In genomic region chr10:79180619-79181221, GRCh38 we compare ENCODE assay signal across 1 cellular context.
TF ChIP-seq lines count a peak whose summit lies in the region.

No MANE protein-coding gene starts in this region.

TF ChIP-seq in WTC11, 78 proteins besides CTCF, POLR2A, EP300 and RAD21 (continued from another document):
- TF ChIP-seq CDX4 (CRISPR knock-in tag; IDR thresholded peaks at IDR 0.05; ENCODE audit: borderline replicate concordance) (no peak), ATF2 (CRISPR knock-in tag; IDR thresholded peaks at IDR 0.05; ENCODE audit: borderline replicate concordance, low read depth) (no peak), ZBTB43 (CRISPR knock-in tag; IDR thresholded peaks at IDR 0.05) (no peak), GABPB1 (CRISPR knock-in tag; IDR thresholded peaks at IDR 0.05) (no peak), CREB1 (CRISPR knock-in tag; IDR thresholded peaks at IDR 0.05) (no peak), ZNF317 (CRISPR knock-in tag; IDR thresholded peaks at IDR 0.05; ENCODE audit: borderline replicate concordance, low read depth) (no peak)
